ENCODE assay signal across 1 cellular context in the genomic region with DNA sequence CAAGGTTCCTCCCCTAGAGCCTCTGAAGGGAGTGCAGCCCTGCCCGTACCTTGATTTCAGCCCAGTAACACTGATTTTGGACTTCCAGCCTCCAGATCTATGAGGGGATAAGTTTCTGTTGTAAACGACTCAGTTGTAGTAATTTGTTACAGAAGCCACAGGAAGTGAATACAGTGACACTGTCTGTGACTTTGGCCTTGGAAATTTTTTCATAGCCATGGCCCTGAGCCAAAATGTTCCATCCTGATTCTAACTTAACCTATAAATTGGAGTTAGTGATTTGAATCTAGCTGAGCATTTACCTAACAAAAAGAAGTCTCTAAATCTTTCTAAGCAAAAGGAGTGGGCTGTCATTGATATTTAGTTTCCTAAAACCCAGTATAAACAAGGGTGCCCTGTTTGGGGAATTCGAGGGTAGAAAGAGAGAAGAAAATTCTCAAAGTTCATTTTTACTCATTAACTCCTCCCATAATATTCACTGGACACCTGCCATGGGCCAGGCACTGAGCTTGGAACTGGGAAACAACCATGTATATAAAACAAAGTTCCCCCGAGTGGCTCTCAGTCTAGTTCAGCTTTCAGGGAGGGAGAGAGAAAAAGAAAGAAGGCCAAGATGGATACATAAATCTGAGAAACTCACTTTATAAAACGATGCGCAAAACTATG.
TF ChIP-seq lines count a peak whose summit lies in the region.

No MANE protein-coding gene starts in this region.

TF ChIP-seq in SK-N-SH, 30 proteins besides CTCF, POLR2A, EP300 and RAD21:
- TF ChIP-seq, protein P1, sequence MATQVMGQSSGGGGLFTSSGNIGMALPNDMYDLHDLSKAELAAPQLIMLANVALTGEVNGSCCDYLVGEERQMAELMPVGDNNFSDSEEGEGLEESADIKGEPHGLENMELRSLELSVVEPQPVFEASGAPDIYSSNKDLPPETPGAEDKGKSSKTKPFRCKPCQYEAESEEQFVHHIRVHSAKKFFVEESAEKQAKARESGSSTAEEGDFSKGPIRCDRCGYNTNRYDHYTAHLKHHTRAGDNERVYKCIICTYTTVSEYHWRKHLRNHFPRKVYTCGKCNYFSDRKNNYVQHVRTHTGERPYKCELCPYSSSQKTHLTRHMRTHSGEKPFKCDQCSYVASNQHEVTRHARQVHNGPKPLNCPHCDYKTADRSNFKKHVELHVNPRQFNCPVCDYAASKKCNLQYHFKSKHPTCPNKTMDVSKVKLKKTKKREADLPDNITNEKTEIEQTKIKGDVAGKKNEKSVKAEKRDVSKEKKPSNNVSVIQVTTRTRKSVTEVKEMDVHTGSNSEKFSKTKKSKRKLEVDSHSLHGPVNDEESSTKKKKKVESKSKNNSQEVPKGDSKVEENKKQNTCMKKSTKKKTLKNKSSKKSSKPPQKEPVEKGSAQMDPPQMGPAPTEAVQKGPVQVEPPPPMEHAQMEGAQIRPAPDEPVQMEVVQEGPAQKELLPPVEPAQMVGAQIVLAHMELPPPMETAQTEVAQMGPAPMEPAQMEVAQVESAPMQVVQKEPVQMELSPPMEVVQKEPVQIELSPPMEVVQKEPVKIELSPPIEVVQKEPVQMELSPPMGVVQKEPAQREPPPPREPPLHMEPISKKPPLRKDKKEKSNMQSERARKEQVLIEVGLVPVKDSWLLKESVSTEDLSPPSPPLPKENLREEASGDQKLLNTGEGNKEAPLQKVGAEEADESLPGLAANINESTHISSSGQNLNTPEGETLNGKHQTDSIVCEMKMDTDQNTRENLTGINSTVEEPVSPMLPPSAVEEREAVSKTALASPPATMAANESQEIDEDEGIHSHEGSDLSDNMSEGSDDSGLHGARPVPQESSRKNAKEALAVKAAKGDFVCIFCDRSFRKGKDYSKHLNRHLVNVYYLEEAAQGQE (IDR thresholded peaks at IDR 0.05; ENCODE audit: low read depth, low read length): no peak
- no peak for TF ChIP-seq JUND (IDR thresholded peaks at IDR 0.05)
- TF ChIP-seq CHD2 (IDR thresholded peaks at IDR 0.05; ENCODE audit: low read length, partially characterized antibody): no peak
- TF ChIP-seq RFX5 (IDR thresholded peaks at IDR 0.05; ENCODE audit: low read length): no peak
- TF ChIP-seq, protein P2, sequence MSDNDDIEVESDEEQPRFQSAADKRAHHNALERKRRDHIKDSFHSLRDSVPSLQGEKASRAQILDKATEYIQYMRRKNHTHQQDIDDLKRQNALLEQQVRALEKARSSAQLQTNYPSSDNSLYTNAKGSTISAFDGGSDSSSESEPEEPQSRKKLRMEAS (IDR thresholded peaks at IDR 0.05; ENCODE audit: low read depth): no peak
- no peak for TF ChIP-seq MEF2A (IDR thresholded peaks at IDR 0.05; ENCODE audit: borderline replicate concordance, low read depth)
- TF ChIP-seq, protein P3, sequence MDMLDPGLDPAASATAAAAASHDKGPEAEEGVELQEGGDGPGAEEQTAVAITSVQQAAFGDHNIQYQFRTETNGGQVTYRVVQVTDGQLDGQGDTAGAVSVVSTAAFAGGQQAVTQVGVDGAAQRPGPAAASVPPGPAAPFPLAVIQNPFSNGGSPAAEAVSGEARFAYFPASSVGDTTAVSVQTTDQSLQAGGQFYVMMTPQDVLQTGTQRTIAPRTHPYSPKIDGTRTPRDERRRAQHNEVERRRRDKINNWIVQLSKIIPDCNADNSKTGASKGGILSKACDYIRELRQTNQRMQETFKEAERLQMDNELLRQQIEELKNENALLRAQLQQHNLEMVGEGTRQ (IDR thresholded peaks at IDR 0.05; ENCODE audit: borderline replicate concordance, low read depth, low read length): no peak
- TF ChIP-seq, protein P4, sequence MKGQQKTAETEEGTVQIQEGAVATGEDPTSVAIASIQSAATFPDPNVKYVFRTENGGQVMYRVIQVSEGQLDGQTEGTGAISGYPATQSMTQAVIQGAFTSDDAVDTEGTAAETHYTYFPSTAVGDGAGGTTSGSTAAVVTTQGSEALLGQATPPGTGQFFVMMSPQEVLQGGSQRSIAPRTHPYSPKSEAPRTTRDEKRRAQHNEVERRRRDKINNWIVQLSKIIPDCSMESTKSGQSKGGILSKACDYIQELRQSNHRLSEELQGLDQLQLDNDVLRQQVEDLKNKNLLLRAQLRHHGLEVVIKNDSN (IDR thresholded peaks at IDR 0.05; ENCODE audit: borderline replicate concordance, low read depth): no peak
- no peak for TF ChIP-seq TAF1 (IDR thresholded peaks at IDR 0.05; ENCODE audit: borderline replicate concordance, low read depth, low read length)
- no peak for TF ChIP-seq FOSL2 (IDR thresholded peaks at IDR 0.05; ENCODE audit: borderline replicate concordance, low read depth)
- no peak for TF ChIP-seq RXRA (IDR thresholded peaks at IDR 0.05; ENCODE audit: borderline replicate concordance, low read depth)
